21 cellular contexts compared by ENCODE assay signal in the genomic region with DNA sequence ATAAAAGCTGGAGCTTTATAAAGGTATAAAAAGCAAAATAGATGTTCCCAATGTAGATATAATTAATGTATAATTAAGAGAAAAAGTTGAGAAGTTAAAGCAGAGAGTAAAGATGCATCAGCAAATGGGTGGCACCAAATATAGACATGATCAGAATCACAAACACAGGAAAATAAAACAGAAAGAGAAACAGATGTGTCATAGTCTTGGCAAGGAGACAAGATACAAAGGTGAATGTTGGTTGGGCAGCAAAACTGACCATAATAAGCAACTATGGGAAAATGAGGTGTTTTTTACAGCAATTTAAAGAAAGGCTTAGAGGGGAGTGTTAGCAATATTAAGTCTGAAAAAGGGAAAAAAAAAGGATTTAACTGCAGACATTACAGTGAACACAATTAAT.
A peak's percentile ranks its signal among the peaks of the same experiment; 100 is the strongest.
DNase-seq lines count a peak whose midpoint lies in the region; ATAC-seq and TF ChIP-seq lines count a peak whose summit lies in the region.
"Had no signal": no experiment of that assay in that cellular context is flagged by ENCODE, and none has a peak within 500 bp of the region (broad histone marks: within the 10 kb centered on the region; RNA-seq: fewer than 3 reads in every experiment).

No MANE protein-coding gene starts in this region.

- no peaks in the 10 kb centered on the region for H4K20me1 ChIP-seq in PC-3 (ENCODE audit: low read length)

- peaks cover 12% of the 10 kb centered on the region for H3K9me3 Mint-ChIP-seq in stimulated activated effector memory CD8-positive, alpha-beta T cell treated with anti-CD3 and anti-CD28 coated beads, Interleukin-12 subunit alpha, Interleukin-12 subunit beta, amount 100 ng/mL, for 72 hours
- H3K9me3 Mint-ChIP-seq: brain, nephron progenitor cell, type B pancreatic cell had no signal

- no peak overlapping the region for H2AFZ ChIP-seq in PC-3 (ENCODE audit: low read length)

- CTCF ChIA-PET in PC-3 (lab: Charles Lee), result no interaction called here

- H3K27me3 ChIP-seq in PC-3 (ENCODE audit: low read length), result no peaks in the 10 kb centered on the region

- no peak overlapping the region for H3K27ac Mint-ChIP-seq in stimulated activated effector memory CD8-positive, alpha-beta T cell treated with anti-CD3 and anti-CD28 coated beads, Interleukin-12 subunit alpha, Interleukin-12 subunit beta, amount 100 ng/mL, for 72 hours
- H3K27ac Mint-ChIP-seq: brain, nephron progenitor cell, type B pancreatic cell had no signal

- H3K4me2 ChIP-seq in PC-3 (ENCODE audit: low read length), result no peak overlapping the region

- no peak overlapping the region for H3K4me3 Mint-ChIP-seq in stimulated activated effector memory CD8-positive, alpha-beta T cell treated with anti-CD3 and anti-CD28 coated beads, Interleukin-12 subunit alpha, Interleukin-12 subunit beta, amount 100 ng/mL, for 72 hours
- H3K4me3 Mint-ChIP-seq: brain, nephron progenitor cell, type B pancreatic cell had no signal

- no peaks in the 10 kb centered on the region for H3K9me3 ChIP-seq in PC-3 (ENCODE audit: low read length)

- POLR2A ChIA-PET in PC-3 (lab: Charles Lee; ENCODE audit: unreplicated experiment), result no interaction called here

- H3K36me3 Mint-ChIP-seq in stimulated activated effector memory CD8-positive, alpha-beta T cell treated with anti-CD3 and anti-CD28 coated beads, Interleukin-12 subunit alpha, Interleukin-12 subunit beta, amount 100 ng/mL, for 72 hours, result no peaks in the 10 kb centered on the region
- H3K36me3 Mint-ChIP-seq: brain, type B pancreatic cell had no signal

- ATAC-seq in GM18870 (IDR thresholded peaks at IDR 0.05; ENCODE audit: unreplicated experiment), result peak; percentile 70
- no peak for ATAC-seq in PC-3
- no peak for ATAC-seq in stimulated activated effector memory CD8-positive, alpha-beta T cell treated with anti-CD3 and anti-CD28 coated beads, Interleukin-12 subunit alpha, Interleukin-12 subunit beta, amount 100 ng/mL, for 72 hours
- ATAC-seq: K562, Panc1 had no signal

- peak; percentile 39 for DNase-seq in AG10803 (ENCODE audit: low read depth)
- DNase-seq in PC-3, result peak; percentile 49
- peak; percentile 26 for DNase-seq in fibroblast of the aortic adventitia (ENCODE audit: low read depth)
- no peak for DNase-seq in cerebellar nuclear complex (lab: John Stamatoyannopoulos, UW)
- no peak for DNase-seq in Ammon's horn (ENCODE audit: low spot score)
- no peak for DNase-seq in stimulated activated effector memory CD8-positive, alpha-beta T cell treated with anti-CD3 and anti-CD28 coated beads, Interleukin-12 subunit alpha, Interleukin-12 subunit beta, amount 100 ng/mL, for 72 hours (ENCODE audit: low spot score in 2 of 2)
- DNase-seq in T1000 (lab: John Stamatoyannopoulos, UW), result no peak
- DNase-seq: activated effector memory CD4-positive, alpha-beta T cell treated with anti-CD3 and anti-CD28 coated beads, Interleukin-2, amount 50 U/mL, for 16 hours; effector memory CD4-positive, alpha-beta T cell; H7; mesendoderm; NCI-H510A treated with DMSO at 0.1 percent for 48 hours; nephron progenitor cell; right cardiac atrium; stimulated activated CD4-positive, alpha-beta T cell treated with anti-CD3 and anti-CD28 coated beads, Interleukin-4, amount 100 ng/mL, for 24 hours; WERI-Rb-1 had no signal

- intact Hi-C loops in PC-3 (cut with micrococcal nuclease), result no loop called here

- H3F3A ChIP-seq in PC-3 (ENCODE audit: low read length, unreplicated experiment), result no peaks in the 10 kb centered on the region

- H3K4me1 ChIP-seq in PC-3 (ENCODE audit: insufficient read depth, low read length), result peaks cover 9% of the 10 kb centered on the region; the same call in 1 of the 2 replicates

- BruUV-seq in PC-3 (replicated peaks; lab: Mats Ljungman, UMichigan), result no TSS peak

- H3K9me2 ChIP-seq in PC-3 (replicated peaks; ENCODE audit: low read length), result no peaks in the 10 kb centered on the region

- H3K79me2 ChIP-seq in PC-3 (ENCODE audit: low read length), result no peaks in the 10 kb centered on the region

- no peak overlapping the region for H3K9ac ChIP-seq in PC-3 (ENCODE audit: low read length)

- no peak overlapping the region for H3K27ac ChIP-seq in PC-3 (ENCODE audit: low read length)
- H3K27ac ChIP-seq: WERI-Rb-1 had no signal

- H3K4me3 ChIP-seq in AG10803 (ENCODE audit: low read length), result no peak overlapping the region
- H3K4me3 ChIP-seq in PC-3 (ENCODE audit: low read length), result no peak overlapping the region
- no peak overlapping the region for H3K4me3 ChIP-seq in fibroblast of the aortic adventitia (ENCODE audit: low read depth, low read length)
- H3K4me3 ChIP-seq: K562 had no signal

- H3K4me1 Mint-ChIP-seq in stimulated activated effector memory CD8-positive, alpha-beta T cell treated with anti-CD3 and anti-CD28 coated beads, Interleukin-12 subunit alpha, Interleukin-12 subunit beta, amount 100 ng/mL, for 72 hours, result no peaks in the 10 kb centered on the region
- H3K4me1 Mint-ChIP-seq: nephron progenitor cell had no signal

- H3K36me3 ChIP-seq in PC-3 (ENCODE audit: low read depth, low read length), result no peaks in the 10 kb centered on the region
- H3K36me3 ChIP-seq: WERI-Rb-1 had no signal

- TF ChIP-seq CTCF in AG10803 (conservative IDR thresholded peaks at IDR 0.05; ENCODE audit: low read length) (no peak), PC-3 (conservative IDR thresholded peaks at IDR 0.05; ENCODE audit: low read depth, low read length) (no peak), fibroblast of the aortic adventitia (IDR thresholded peaks at IDR 0.05; ENCODE audit: insufficient read depth, low read length) (no peak)

Comparison
In these comparisons a context has a peak if more than half of its experiments do, and no peak if none do; other contexts are left out.
1. DNase-seq: peak in AG10803 (single experiment), PC-3 (single experiment) and fibroblast of the aortic adventitia (single experiment); none in cerebellar nuclear complex (0 of 2), Ammon's horn (single experiment), stimulated activated effector memory CD8-positive, alpha-beta T cell treated with anti-CD3 and anti-CD28 coated beads, Interleukin-12 subunit alpha, Interleukin-12 subunit beta, amount 100 ng/mL, for 72 hours (0 of 2) and T1000 (single experiment).